Comparison of ENCODE assay signal across 16 cellular contexts in the genomic region with DNA sequence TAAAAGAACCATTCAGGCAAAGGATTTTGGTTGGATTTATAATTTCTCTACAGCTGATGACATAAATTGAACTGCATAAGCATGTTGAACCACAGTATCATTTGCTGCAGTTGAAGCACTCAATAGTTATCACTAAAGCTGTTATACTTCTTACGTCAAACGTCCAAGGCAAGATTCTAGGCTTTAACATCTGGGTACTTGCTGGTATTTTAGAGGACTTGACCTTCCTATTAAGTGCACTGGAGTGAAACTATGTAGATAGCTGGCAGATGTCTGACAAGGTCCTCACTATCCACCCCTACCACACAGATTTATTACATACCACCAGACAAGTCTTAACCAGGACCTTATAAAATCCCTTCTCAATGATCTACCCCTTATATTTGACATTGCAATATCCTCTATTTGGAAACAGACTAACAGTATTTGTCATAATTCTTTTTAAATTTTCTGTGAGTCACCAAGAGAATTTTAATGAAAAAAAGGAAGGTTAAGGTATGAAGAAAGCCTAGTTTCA.
DNase-seq lines count a peak whose midpoint lies in the region; TF ChIP-seq lines count a peak whose summit lies in the region.
"Had no signal": no experiment of that assay in that cellular context is flagged by ENCODE, and none has a peak within 500 bp of the region (broad histone marks: within the 10 kb centered on the region; RNA-seq: fewer than 3 reads in every experiment).

No MANE protein-coding gene starts in this region.

- CTCF ChIA-PET in PC-9 (lab: Charles Lee) = no interaction called here

- intact Hi-C loops in PC-9 (cut with micrococcal nuclease; ENCODE audit: unreplicated experiment) = no loop called here

- no peak overlapping the region for H3K4me2 ChIP-seq in PC-9

- POLR2A ChIA-PET in PC-9 (lab: Charles Lee; ENCODE audit: unreplicated experiment) = interaction anchor here (0.6 kb wide), 1 partner anchor 107 kb away, joined by 8 read pairs; no protein-coding TSS in a partner anchor

- H3K27me3 ChIP-seq in PC-9 (ENCODE audit: insufficient read depth, low read depth) = no peaks in the 10 kb centered on the region

- no peaks in the 10 kb centered on the region for H3K36me3 ChIP-seq in PC-9 (ENCODE audit: low read depth)

- DNase-seq in AG10803 (ENCODE audit: low read depth) = peak; percentile 45
- DNase-seq in CD1c-positive myeloid dendritic cell (ENCODE audit: extremely low spot score) = peak; percentile 38
- peak; percentile 30 for DNase-seq in NOMO-1 treated with DMSO at 0.1 percent for 48 hours (lab: John Stamatoyannopoulos, UW; ENCODE audit: unreplicated experiment)
- DNase-seq in fibroblast of villous mesenchyme (ENCODE audit: low read depth) = peak; percentile 76
- DNase-seq in NCI-H510A (lab: John Stamatoyannopoulos, UW) = no peak
- DNase-seq in germinal center (ENCODE audit: low spot score) = no peak
- DNase-seq in PC-9 = no peak
- DNase-seq in cerebellar nuclear complex (lab: John Stamatoyannopoulos, UW) = no peak
- DNase-seq: H7, Kasumi-1, NCI-H1436, NCI-H2029 treated with DMSO at 0.1 percent for 48 hours, NCI-H2171 treated with DMSO at 0.1 percent for 48 hours, NCI-H446 treated with DMSO at 0.1 percent for 48 hours, NCI-H748 treated with DMSO at 0.1 percent for 48 hours, SW 1271 had no signal

- no TSS peak for BruUV-seq in PC-9 (replicated peaks; lab: Mats Ljungman, UMichigan)

- no peak for TF ChIP-seq CTCF in AG10803 (conservative IDR thresholded peaks at IDR 0.05; ENCODE audit: low read length)
- no peak for TF ChIP-seq CTCF in fibroblast of villous mesenchyme (IDR thresholded peaks at IDR 0.05; ENCODE audit: insufficient read depth, low read depth, low read length)
- no peak for TF ChIP-seq CTCF in PC-9 (conservative IDR thresholded peaks at IDR 0.05)

- no peak overlapping the region for H3K4me3 ChIP-seq in AG10803 (ENCODE audit: low read length)
- H3K4me3 ChIP-seq in fibroblast of villous mesenchyme (ENCODE audit: low read depth, low read length) = no peak overlapping the region
- H3K4me3 ChIP-seq in PC-9 = no peak overlapping the region

- H3K27ac ChIP-seq in PC-9 = no peak overlapping the region

- no peaks in the 10 kb centered on the region for H3K79me2 ChIP-seq in PC-9 (ENCODE audit: low read depth)

- no peak overlapping the region for H2AFZ ChIP-seq in PC-9

- H3F3A ChIP-seq in PC-9 (ENCODE audit: insufficient read depth, low read depth) = no peaks in the 10 kb centered on the region

- no peaks in the 10 kb centered on the region for H4K20me1 ChIP-seq in PC-9 (ENCODE audit: insufficient read depth)

- H3K4me1 ChIP-seq in PC-9 (replicated peaks; ENCODE audit: insufficient read depth) = no peaks in the 10 kb centered on the region

- no peaks in the 10 kb centered on the region for H3K9me2 ChIP-seq in PC-9 (ENCODE audit: insufficient read depth)

- H3K9me3 ChIP-seq in PC-9 (ENCODE audit: insufficient read depth, low read depth) = no peaks in the 10 kb centered on the region

Comparison
In these comparisons a context has a peak if more than half of its experiments do, and no peak if none do; other contexts are left out.
1. DNase-seq: peak in AG10803 (single experiment), CD1c-positive myeloid dendritic cell (single experiment), NOMO-1 treated with DMSO at 0.1 percent for 48 hours (single experiment) and fibroblast of villous mesenchyme (single experiment); none in NCI-H510A (single experiment), germinal center (single experiment), PC-9 (0 of 2) and cerebellar nuclear complex (0 of 2).